20 cellular contexts compared by ENCODE assay signal in genomic region chr1:244821134-244821533, GRCh38.
"Had no signal": no experiment of that assay in that cellular context is flagged by ENCODE, and none has a peak within 500 bp of the region (broad histone marks: within the 10 kb centered on the region; RNA-seq: fewer than 3 reads in every experiment).

No MANE protein-coding gene starts in this region.

- H3K9me3 Mint-ChIP-seq: activated B cell treated with CpG ODN at 0.5 μM for 24 hours; activated CD4-positive, alpha-beta memory T cell treated with anti-CD3 and anti-CD28 coated beads for 36 hours; activated naive CD8-positive, alpha-beta T cell treated with anti-CD3 and anti-CD28 coated beads, Interleukin-2, amount 10 ng/mL, durations not matched to agents 7 days and 5 days; brain; central memory CD8-positive, alpha-beta T cell; naive B cell; neural crest cell had no signal

- H3K36me3 Mint-ChIP-seq: activated CD4-positive, alpha-beta memory T cell treated with anti-CD3 and anti-CD28 coated beads for 36 hours; activated naive CD8-positive, alpha-beta T cell treated with anti-CD3 and anti-CD28 coated beads, Interleukin-2, amount 10 ng/mL, durations not matched to agents 7 days and 5 days; brain; naive B cell had no signal

- H3K4me3 ChIP-seq: colonic mucosa, esophagus muscularis mucosa, lower lobe of right lung, tibial artery had no signal

- DNase-seq: activated B cell treated with CpG ODN at 0.5 μM for 24 hours; activated CD4-positive, alpha-beta memory T cell treated with anti-CD3 and anti-CD28 coated beads for 36 hours; activated CD4-positive, alpha-beta T cell treated with anti-CD3 and anti-CD28 coated beads for 4 hours; activated naive CD8-positive, alpha-beta T cell treated with anti-CD3 and anti-CD28 coated beads, Interleukin-2, amount 10 ng/mL, durations not matched to agents 7 days and 5 days; activated T-cell treated with anti-CD3 and anti-CD28 coated beads for 4 hours; anterior cingulate cortex; colonic mucosa; left colon; lower lobe of right lung; naive B cell; stimulated activated CD4-positive, alpha-beta T cell treated with anti-CD3 and anti-CD28 coated beads, Interleukin-12 subunit alpha, Interleukin-12 subunit beta, amount 100 ng/mL, for 4 hours; stimulated activated CD4-positive, alpha-beta T cell treated with anti-CD3 and anti-CD28 coated beads, Interleukin-1b, Interleukin-23, amount 100 ng/mL, for 48 hours; stimulated activated CD8-positive, alpha-beta memory T cell treated with anti-CD3 and anti-CD28 coated beads, Interleukin-4, amount 100 ng/mL, for 48 hours; stimulated activated naive CD4-positive, alpha-beta T cell had no signal

- H3K27me3 Mint-ChIP-seq: activated B cell treated with CpG ODN at 0.5 μM for 24 hours, brain, naive B cell had no signal

- H3K4me1 ChIP-seq: colonic mucosa, esophagus muscularis mucosa, lower lobe of right lung, tibial artery had no signal

- H3K9me3 ChIP-seq: colonic mucosa, esophagus muscularis mucosa, lower lobe of right lung, tibial artery had no signal

- H3K36me3 ChIP-seq: colonic mucosa, esophagus muscularis mucosa, lower lobe of right lung, tibial artery had no signal

- H3K4me1 Mint-ChIP-seq: activated naive CD8-positive, alpha-beta T cell treated with anti-CD3 and anti-CD28 coated beads, Interleukin-2, amount 10 ng/mL, durations not matched to agents 7 days and 5 days; brain; central memory CD8-positive, alpha-beta T cell had no signal

- H3K4me3 Mint-ChIP-seq: activated B cell treated with CpG ODN at 0.5 μM for 24 hours; activated CD4-positive, alpha-beta memory T cell treated with anti-CD3 and anti-CD28 coated beads for 36 hours; activated naive CD8-positive, alpha-beta T cell treated with anti-CD3 and anti-CD28 coated beads, Interleukin-2, amount 10 ng/mL, durations not matched to agents 7 days and 5 days; brain; central memory CD8-positive, alpha-beta T cell; naive B cell; neural crest cell had no signal

- H3K27ac Mint-ChIP-seq: activated B cell treated with CpG ODN at 0.5 μM for 24 hours; activated CD4-positive, alpha-beta memory T cell treated with anti-CD3 and anti-CD28 coated beads for 36 hours; activated naive CD8-positive, alpha-beta T cell treated with anti-CD3 and anti-CD28 coated beads, Interleukin-2, amount 10 ng/mL, durations not matched to agents 7 days and 5 days; brain; naive B cell; progenitor cell of endocrine pancreas had no signal

- H3K27me3 ChIP-seq: colonic mucosa, tibial artery had no signal

- H3K27ac ChIP-seq: colonic mucosa, esophagus muscularis mucosa, lower lobe of right lung, tibial artery had no signal

- ATAC-seq: left colon, lower lobe of right lung had no signal
